Comparison of ENCODE assay signal across 34 cellular contexts in genomic region chr10:7566891-7567290, GRCh38.
"Had no signal": no experiment of that assay in that cellular context is flagged by ENCODE, and none has a peak within 500 bp of the region (broad histone marks: within the 10 kb centered on the region; RNA-seq: fewer than 3 reads in every experiment).

No MANE protein-coding gene starts in this region.

- DNase-seq: Karpas-422, Kasumi-1, MG63, MM.1S, MV-4-11, NCI-H1048, NCI-H1092, NCI-H1092 treated with DMSO at 0.1 percent for 48 hours, NCI-H1105, NCI-H1105 treated with DMSO at 0.1 percent for 48 hours, NCI-H1417, NCI-H1417 treated with DMSO at 0.1 percent for 48 hours, NCI-H1436, NCI-H1436 treated with DMSO at 0.1 percent for 48 hours, NCI-H146, NCI-H1694, NCI-H1694 treated with DMSO at 0.1 percent for 48 hours, NCI-H187, NCI-H187 treated with DMSO at 0.1 percent for 48 hours, NCI-H1930, NCI-H2029, NCI-H2029 treated with DMSO at 0.1 percent for 48 hours, NCI-H2081, NCI-H2081 treated with DMSO at 0.1 percent for 48 hours, NCI-H2107, NCI-H2171, NCI-H2171 treated with DMSO at 0.1 percent for 48 hours, NCI-H2227 treated with DMSO at 0.1 percent for 48 hours, NCI-H226, NCI-H345, NCI-H446, NCI-H446 treated with DMSO at 0.1 percent for 48 hours, NCI-H510A had no signal

- H3K36me3 ChIP-seq: MG63 had no signal

- H3K9me3 ChIP-seq: MG63 had no signal

- H3K27me3 ChIP-seq: MG63 had no signal

- H3K4me3 ChIP-seq: MG63 had no signal

- H3K4me2 ChIP-seq: KMS-11 had no signal

- H3K27ac ChIP-seq: KMS-11 had no signal

- H3K9ac ChIP-seq: KMS-11 had no signal
